Comparison of ENCODE assay signal across 16 cellular contexts in the genomic region with DNA sequence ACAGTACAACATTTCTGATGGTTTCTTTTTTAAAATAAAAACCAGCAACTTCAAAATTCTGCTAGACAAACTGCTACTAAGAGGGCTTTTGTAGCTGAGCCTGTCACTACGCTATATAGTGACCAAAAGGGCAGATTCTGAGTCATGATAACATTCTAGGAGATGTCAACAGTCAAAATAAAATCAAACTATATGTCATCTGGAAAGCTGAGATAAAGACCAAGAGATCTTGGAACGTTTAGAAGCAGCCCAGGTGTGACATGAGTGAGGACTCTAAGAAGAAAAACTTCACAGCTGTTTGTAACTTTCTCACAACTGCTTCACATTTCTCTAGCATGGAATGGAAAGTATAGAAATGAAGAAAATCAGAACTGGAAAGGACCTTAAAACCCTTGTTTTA.
DNase-seq lines count a peak whose midpoint lies in the region; ATAC-seq, FAIRE-seq and TF ChIP-seq lines count a peak whose summit lies in the region.
"Had no signal": no experiment of that assay in that cellular context is flagged by ENCODE, and none has a peak within 500 bp of the region (broad histone marks: within the 10 kb centered on the region; RNA-seq: fewer than 3 reads in every experiment).

No MANE protein-coding gene starts in this region.

- no peaks in the 10 kb centered on the region for H3F3A ChIP-seq in GM23338 (replicated peaks; ENCODE audit: low read depth)

- no peaks in the 10 kb centered on the region for H3K27me3 Mint-ChIP-seq in GM23338 (ENCODE audit: insufficient read depth, low read depth, poor library complexity)
- H3K27me3 Mint-ChIP-seq: CD8-positive, alpha-beta memory T cell had no signal

- H3K9me3 Mint-ChIP-seq in GM23338: no peaks in the 10 kb centered on the region
- H3K9me3 Mint-ChIP-seq: CD8-positive, alpha-beta memory T cell had no signal

- peaks cover 10% of the 10 kb centered on the region; the same call in 2 of the 3 replicates for H3K4me1 Mint-ChIP-seq in GM23338
- H3K4me1 Mint-ChIP-seq: CD8-positive, alpha-beta memory T cell had no signal

- H3K9me1 ChIP-seq in K562 (ENCODE audit: control insufficient read depth, insufficient read depth, low read length): no peaks in the 10 kb centered on the region

- H3K36me3 ChIP-seq in K562 (ENCODE audit: control insufficient read depth, insufficient read depth, low read length) (no peaks in the 10 kb centered on the region), uterus (no peaks in the 10 kb centered on the region), GM23338 (ENCODE audit: insufficient read depth) (no peaks in the 10 kb centered on the region)
- H3K36me3 ChIP-seq: cardiac muscle cell had no signal

- H3K4me3 ChIP-seq in GM12865 (ENCODE audit: low read depth, low read length) (no peak overlapping the region), K562 (no peak overlapping the region), uterus (no peak overlapping the region), GM23338 (no peak overlapping the region)
- H3K4me3 ChIP-seq: cardiac muscle cell had no signal

- peak; percentile 56 for TF ChIP-seq EP300 in K562 (IDR thresholded peaks at IDR 0.05; ENCODE audit: low read length)

- peak; percentile 61 for DNase-seq in GM12865 (ENCODE audit: low read depth)
- peak in 3 of 4 experiments; percentile 8 to 24 (median 23) for DNase-seq in K562 (ENCODE audit: extremely low read depth in 1 of 4, low spot score in 3 of 4)
- DNase-seq in stimulated activated naive CD4-positive, alpha-beta T cell (lab: John Stamatoyannopoulos, UW): no peak
- no peak for DNase-seq in uterus
- no peak for DNase-seq in effector CD8-positive, alpha-beta T cell (lab: John Stamatoyannopoulos, UW)
- DNase-seq in GM23338 (ENCODE audit: low spot score): no peak
- DNase-seq: activated CD4-positive, alpha-beta T cell treated with anti-CD3 and anti-CD28 coated beads for 4 hours; activated T-cell treated with anti-CD3 and anti-CD28 coated beads, Interleukin-2, amount 50 U/mL, for 1 hour; CD8-positive, alpha-beta memory T cell; effector memory CD4-positive, alpha-beta T cell; SHP77 treated with DMSO at 0.1 percent for 48 hours; T-helper 9 cell had no signal

- H3K4me3 Mint-ChIP-seq in GM23338: no peak overlapping the region
- H3K4me3 Mint-ChIP-seq: CD8-positive, alpha-beta memory T cell had no signal

- WGBS in K562 (ENCODE audit: insufficient coverage, low coverage, missing lambda C conversion rate): 3% methylated on average over 2 of the region's 2 CpGs

- TF ChIP-seq RAD21 in K562 (CRISPR knock-in tag; conservative IDR thresholded peaks at IDR 0.05 in 1 of 2, IDR thresholded peaks at IDR 0.05 in 1 of 2): no peak

- no TSS peak for BruUV-seq in K562 (replicated peaks; lab: Mats Ljungman, UMichigan)

- H3K27ac Mint-ChIP-seq in GM23338: no peak overlapping the region
- H3K27ac Mint-ChIP-seq: CD8-positive, alpha-beta memory T cell had no signal

- no peaks in the 10 kb centered on the region for H3K36me3 Mint-ChIP-seq in GM23338 (ENCODE audit: low read depth)

- H3K4me2 ChIP-seq in K562 (ENCODE audit: insufficient read depth, low read length): no peak overlapping the region
- no peak overlapping the region for H3K4me2 ChIP-seq in GM23338

- H4K20me1 ChIP-seq in K562 (replicated peaks; ENCODE audit: control insufficient read depth, insufficient read depth, low read length) (peaks cover 4% of the 10 kb centered on the region; the same call in 1 of the 2 replicates), GM23338 (replicated peaks; ENCODE audit: insufficient read depth) (no peaks in the 10 kb centered on the region)

- no peak overlapping the region for H3K27ac ChIP-seq in K562 (ENCODE audit: extremely low read depth, low read depth, low read length)
- no peak overlapping the region for H3K27ac ChIP-seq in uterus
- H3K27ac ChIP-seq in GM23338 (ENCODE audit: low read depth): no peak overlapping the region
- H3K27ac ChIP-seq: cardiac muscle cell had no signal

- intact Hi-C loops in K562 (cut with micrococcal nuclease) (no loop called here), uterus (cut with DNase I; ENCODE audit: low total_unique reads) (no loop called here)

- H2AFZ ChIP-seq in K562 (ENCODE audit: low read depth, low read length) (no peak overlapping the region), GM23338 (no peak overlapping the region)

- POLR2A ChIA-PET in K562 (lab: Yijun Ruan, JAX): interaction anchor here (0.8 to 1.4 kb wide), 4 partner anchors 13 to 23 kb away, joined by 3 to 6 read pairs (median 4); no protein-coding TSS in a partner anchor

- in situ Hi-C loops in K562 (cut with MboI): no loop called here

- ATAC-seq in GM21360 (IDR thresholded peaks at IDR 0.05; ENCODE audit: unreplicated experiment) (peak; percentile 46), HG03025 (IDR thresholded peaks at IDR 0.05; ENCODE audit: low FRiP score, unreplicated experiment) (peak; percentile 60), K562 (peak; percentile 44; the same call in 1 of the 3 replicates), GM23338 (no peak)
- ATAC-seq: HCT116 had no signal

- CTCF ChIA-PET in K562 (lab: Yijun Ruan, JAX; ENCODE audit: low intra/inter-chr PET ratio): no interaction called here

- TF ChIP-seq CTCF in GM12865 (IDR thresholded peaks at IDR 0.05; ENCODE audit: insufficient read depth, low read depth, low read length, missing control alignments) (no peak), K562 (IDR thresholded peaks at IDR 0.05 in 2 of 3, conservative IDR thresholded peaks at IDR 0.05 in 1 of 3; ENCODE audit: insufficient read depth in 2 of 3, low read depth in 1 of 3, low read length in 3 of 3) (no peak), uterus (IDR thresholded peaks at IDR 0.05) (no peak), GM23338 (conservative IDR thresholded peaks at IDR 0.05; ENCODE audit: low read depth in 2 of 2) (no peak)

- TF ChIP-seq POLR2A in K562 (conservative IDR thresholded peaks at IDR 0.05): no peak
- no peak for TF ChIP-seq POLR2A in uterus (IDR thresholded peaks at IDR 0.05)

- H3K9me3 ChIP-seq in K562 (replicated peaks; ENCODE audit: control insufficient read depth, insufficient read depth, low read depth, low read length) (no peaks in the 10 kb centered on the region), uterus (no peaks in the 10 kb centered on the region)

- H3K79me2 ChIP-seq in K562 (ENCODE audit: control insufficient read depth, insufficient read depth, low read length): no peaks in the 10 kb centered on the region
- H3K79me2 ChIP-seq in GM23338 (replicated peaks; ENCODE audit: insufficient read depth): no peaks in the 10 kb centered on the region

- no peak for FAIRE-seq in K562 (lab: Jason Lieb, UNC)

- no peaks in the 10 kb centered on the region for H3K9me2 ChIP-seq in GM23338 (ENCODE audit: insufficient read depth)

- no peak overlapping the region for H3K9ac ChIP-seq in K562 (ENCODE audit: insufficient read depth in 1 of 2, low read depth in 2 of 2, low read length in 2 of 2)

- H3K27me3 ChIP-seq in K562 (ENCODE audit: control insufficient read depth in 2 of 2, insufficient read depth in 2 of 2, low read length in 2 of 2) (no peaks in the 10 kb centered on the region), uterus (no peaks in the 10 kb centered on the region), GM23338 (ENCODE audit: insufficient read depth) (no peaks in the 10 kb centered on the region)

- H3K4me1 ChIP-seq in K562 (replicated peaks in 1 of 2; ENCODE audit: control insufficient read depth in 2 of 2, insufficient read depth in 2 of 2, low read length in 2 of 2) (peaks cover 0 to 29% of the 10 kb centered on the region in 2 experiments; a peak in 2 of 5 replicates), uterus (no peaks in the 10 kb centered on the region), GM23338 (ENCODE audit: insufficient read depth) (no peaks in the 10 kb centered on the region)

TF ChIP-seq in K562, 482 proteins besides CTCF, POLR2A, EP300 and RAD21 (continues in another document):
- TF ChIP-seq TEAD4 (IDR thresholded peaks at IDR 0.05; ENCODE audit: low read length) (peak; percentile 74), TEAD4 (CRISPR knock-in tag; IDR thresholded peaks at IDR 0.05; ENCODE audit: borderline replicate concordance) (no peak), TBL1XR1 (IDR thresholded peaks at IDR 0.05; ENCODE audit: low read length in 2 of 2) (peak in 1 of 2 experiments; percentile 23; a peak in 1 of 4 replicates), TEAD2 (tag; IDR thresholded peaks at IDR 0.05) (no peak), SOX6 (IDR thresholded peaks at IDR 0.05) (peak; percentile 62; the same call in 1 of the 2 replicates), KDM1A (IDR thresholded peaks at IDR 0.05) (0 out of 4 replicates have a peak, but pooled peaks have one; percentile 16 to 28)

TF ChIP-seq in GM23338, 12 proteins besides CTCF, POLR2A, EP300 and RAD21 (continues in another document):
- TF ChIP-seq STAT1 (IDR thresholded peaks at IDR 0.05; ENCODE audit: unreplicated experiment) (no peak), EZH2 (IDR thresholded peaks at IDR 0.05; ENCODE audit: low read depth, unreplicated experiment) (no peak), JUNB (IDR thresholded peaks at IDR 0.05; ENCODE audit: unreplicated experiment) (no peak), EZH2phosphoT487 (IDR thresholded peaks at IDR 0.05; ENCODE audit: unreplicated experiment) (no peak), POLR2AphosphoS5 (IDR thresholded peaks at IDR 0.05; ENCODE audit: low read depth) (no peak), CREB1 (CRISPR knock-in tag; IDR thresholded peaks at IDR 0.05; ENCODE audit: low read depth) (no peak)
- TF ChIP-seq, protein P1, sequence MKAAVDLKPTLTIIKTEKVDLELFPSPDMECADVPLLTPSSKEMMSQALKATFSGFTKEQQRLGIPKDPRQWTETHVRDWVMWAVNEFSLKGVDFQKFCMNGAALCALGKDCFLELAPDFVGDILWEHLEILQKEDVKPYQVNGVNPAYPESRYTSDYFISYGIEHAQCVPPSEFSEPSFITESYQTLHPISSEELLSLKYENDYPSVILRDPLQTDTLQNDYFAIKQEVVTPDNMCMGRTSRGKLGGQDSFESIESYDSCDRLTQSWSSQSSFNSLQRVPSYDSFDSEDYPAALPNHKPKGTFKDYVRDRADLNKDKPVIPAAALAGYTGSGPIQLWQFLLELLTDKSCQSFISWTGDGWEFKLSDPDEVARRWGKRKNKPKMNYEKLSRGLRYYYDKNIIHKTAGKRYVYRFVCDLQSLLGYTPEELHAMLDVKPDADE (IDR thresholded peaks at IDR 0.05): no peak

Comparison
In these comparisons a context has a peak if more than half of its experiments do, and no peak if none do; other contexts are left out.
1. DNase-seq: peak in GM12865 (single experiment) and K562 (3 of 4); none in stimulated activated naive CD4-positive, alpha-beta T cell (0 of 6), uterus (0 of 2), effector CD8-positive, alpha-beta T cell (single experiment) and GM23338 (single experiment).